In genomic region chr5:14868771-14869170, GRCh38 we compare ENCODE assay signal across 13 cellular contexts. TPM values are rescaled to one million over a fixed set of nuclear protein-coding genes. Genes with fewer than 3 reads are reported as not detected.
A peak's percentile ranks its signal among the peaks of the same experiment; 100 is the strongest.
DNase-seq lines count a peak whose midpoint lies in the region; ATAC-seq and TF ChIP-seq lines count a peak whose summit lies in the region.
"Had no signal": no experiment of that assay in that cellular context is flagged by ENCODE, and none has a peak within 500 bp of the region (broad histone marks: within the 10 kb centered on the region; RNA-seq: fewer than 3 reads in every experiment).

No MANE protein-coding gene starts in this region.

- no peak overlapping the region for H3K27ac ChIP-seq in BLaER1 treated with 17β-estradiol and CSF1 and Interleukin-3, amounts not matched to agents 10 nM and 100 nM
- no peak overlapping the region for H3K27ac ChIP-seq in CD8-positive, alpha-beta T cell (ENCODE audit: low read depth, low read length)
- H3K27ac ChIP-seq in VCaP = peak overlapping the region; percentile 94
- H3K27ac ChIP-seq: gastroesophageal sphincter, sigmoid colon had no signal

- peak overlapping the region in 4 of 10 experiments; percentile 82 to 90 (median 86); a peak in 4 of 20 replicates for H3K4me3 ChIP-seq in BLaER1 treated with 17β-estradiol and CSF1 and Interleukin-3, amounts not matched to agents 10 nM and 100 nM
- H3K4me3 ChIP-seq in CD8-positive, alpha-beta T cell (ENCODE audit: low read depth, low read length) = no peak overlapping the region
- H3K4me3 ChIP-seq in mucosa of descending colon = no peak overlapping the region
- H3K4me3 ChIP-seq: gastroesophageal sphincter, sigmoid colon had no signal

- no peak for ATAC-seq in CD8-positive, alpha-beta T cell
- ATAC-seq in mucosa of descending colon (peak; percentile 50), HG02678 (IDR thresholded peaks at IDR 0.05; ENCODE audit: unreplicated experiment) (no peak)
- ATAC-seq: gastroesophageal sphincter had no signal

- no peak for DNase-seq in CD8-positive, alpha-beta T cell
- DNase-seq in mucosa of descending colon (peak in 1 of 3 donors; percentile 54), COR-L47 (lab: John Stamatoyannopoulos, UW) (no peak), NCI-H1092 treated with DMSO at 0.1 percent for 48 hours (lab: John Stamatoyannopoulos, UW) (no peak)
- DNase-seq: activated B cell treated with CpG ODN at 0.5 μM for 24 hours, Caco-2, endodermal cell, sigmoid colon had no signal

- TF ChIP-seq CTCF in CD8-positive, alpha-beta T cell (IDR thresholded peaks at IDR 0.05) = no peak
- TF ChIP-seq CTCF in VCaP (conservative IDR thresholded peaks at IDR 0.05) = no peak
- TF ChIP-seq CTCF in mucosa of descending colon (IDR thresholded peaks at IDR 0.05) = no peak

- no peak overlapping the region; a peak in 1 of 22 replicates for H3K9ac ChIP-seq in BLaER1 treated with 17β-estradiol and CSF1 and Interleukin-3, amounts not matched to agents 10 nM and 100 nM

- peak overlapping the region; percentile 94 for H3K27ac Mint-ChIP-seq in CD8-positive, alpha-beta T cell
- H3K27ac Mint-ChIP-seq: activated B cell treated with CpG ODN at 0.5 μM for 24 hours, endodermal cell had no signal

- peaks cover 23 to 39% (median 34%) of the 10 kb centered on the region in 10 experiments for H3K4me1 ChIP-seq in BLaER1 treated with 17β-estradiol and CSF1 and Interleukin-3, amounts not matched to agents 10 nM and 100 nM
- H3K4me1 ChIP-seq in CD8-positive, alpha-beta T cell (ENCODE audit: insufficient read depth, low read length) = peaks cover 13% of the 10 kb centered on the region
- H3K4me1 ChIP-seq in mucosa of descending colon (ENCODE audit: low read depth) = peaks cover 25% of the 10 kb centered on the region
- H3K4me1 ChIP-seq: Caco-2 had no signal

- no peaks in the 10 kb centered on the region for H3K27me3 Mint-ChIP-seq in CD8-positive, alpha-beta T cell (ENCODE audit: low read depth)
- H3K27me3 Mint-ChIP-seq: activated B cell treated with CpG ODN at 0.5 μM for 24 hours had no signal

- H3K36me3 Mint-ChIP-seq in CD8-positive, alpha-beta T cell = peaks cover 7% of the 10 kb centered on the region

- H3K4me3 Mint-ChIP-seq in CD8-positive, alpha-beta T cell = peak overlapping the region; percentile 95
- H3K4me3 Mint-ChIP-seq: activated B cell treated with CpG ODN at 0.5 μM for 24 hours, endodermal cell had no signal

- peaks cover 0 to 11% (median 0%) of the 10 kb centered on the region in 11 experiments; a peak in 2 of 22 replicates for H3K36me3 ChIP-seq in BLaER1 treated with 17β-estradiol and CSF1 and Interleukin-3, amounts not matched to agents 10 nM and 100 nM
- H3K36me3 ChIP-seq in CD8-positive, alpha-beta T cell (ENCODE audit: insufficient read depth, low read length) = no peaks in the 10 kb centered on the region
- no peaks in the 10 kb centered on the region for H3K36me3 ChIP-seq in mucosa of descending colon (ENCODE audit: low read depth)
- H3K36me3 ChIP-seq: ascending aorta, gastroesophageal sphincter, sigmoid colon had no signal

- H4K20me1 ChIP-seq in BLaER1 treated with 17β-estradiol and CSF1 and Interleukin-3, amounts not matched to agents 10 nM and 100 nM = peaks cover 21 to 71% (median 52%) of the 10 kb centered on the region in 11 experiments; a peak in 19 of 22 replicates

- peak overlapping the region; percentile 76 to 98 (median 92); a peak in 17 of 22 replicates for H3K4me2 ChIP-seq in BLaER1 treated with 17β-estradiol and CSF1 and Interleukin-3, amounts not matched to agents 10 nM and 100 nM

- no peaks in the 10 kb centered on the region for H3K9me3 Mint-ChIP-seq in CD8-positive, alpha-beta T cell
- H3K9me3 Mint-ChIP-seq: activated B cell treated with CpG ODN at 0.5 μM for 24 hours, endodermal cell had no signal

- peaks cover 44% of the 10 kb centered on the region for H3K4me1 Mint-ChIP-seq in CD8-positive, alpha-beta T cell (ENCODE audit: low read depth)

- CTCF ChIA-PET in CD8-positive, alpha-beta T cell (lab: Charles Lee) = interaction anchor here (0.8 kb wide), 1 partner anchor 141 kb away, joined by 3 read pairs; no protein-coding TSS in a partner anchor

- no peaks in the 10 kb centered on the region for H3K9me3 ChIP-seq in BLaER1 treated with 17β-estradiol and CSF1 and Interleukin-3, amounts not matched to agents 10 nM and 100 nM (replicated peaks in 1 of 11)
- no peaks in the 10 kb centered on the region for H3K9me3 ChIP-seq in CD8-positive, alpha-beta T cell (ENCODE audit: low read length)
- no peaks in the 10 kb centered on the region for H3K9me3 ChIP-seq in mucosa of descending colon
- H3K9me3 ChIP-seq: ascending aorta, Caco-2, gastroesophageal sphincter, sigmoid colon had no signal

- intact Hi-C loops in CD8-positive, alpha-beta T cell (cut with DNase I, micrococcal nuclease) = no loop called here
- intact Hi-C loops in mucosa of descending colon (cut with DNase I, micrococcal nuclease) = loop anchor here in 1 of 2 donors (10.0 kb wide), 1 partner anchor 136 kb away; no protein-coding TSS in a partner anchor

- POLR2A ChIA-PET in CD8-positive, alpha-beta T cell (lab: Charles Lee) = interaction anchor here (1.3 kb wide), 1 partner anchor 124 kb away, joined by 3 read pairs; no protein-coding TSS in a partner anchor

- H3K27me3 ChIP-seq in BLaER1 treated with 17β-estradiol and CSF1 and Interleukin-3, amounts not matched to agents 10 nM and 100 nM = peaks cover 0 to 19% (median 17%) of the 10 kb centered on the region in 11 experiments; a peak in 21 of 22 replicates
- no peaks in the 10 kb centered on the region for H3K27me3 ChIP-seq in CD8-positive, alpha-beta T cell (ENCODE audit: insufficient read depth, low read length)
- H3K27me3 ChIP-seq: ascending aorta, gastroesophageal sphincter, sigmoid colon had no signal

RNA-seq across cellular contexts. Expression of gene ANKH, which starts 2.8 kb away (rescaled TPM):
- total RNA-seq in CD8-positive, alpha-beta T cell = 10 to 100 TPM; 56.0 to 57.7 TPM
- 100 to 1,000 TPM in 2 of 3 donors, 10 to 100 TPM in 1; 85.4 to 177 (median 105) TPM for total RNA-seq in mucosa of descending colon
